ENCODE assay signal across 29 cellular contexts in the genomic region with DNA sequence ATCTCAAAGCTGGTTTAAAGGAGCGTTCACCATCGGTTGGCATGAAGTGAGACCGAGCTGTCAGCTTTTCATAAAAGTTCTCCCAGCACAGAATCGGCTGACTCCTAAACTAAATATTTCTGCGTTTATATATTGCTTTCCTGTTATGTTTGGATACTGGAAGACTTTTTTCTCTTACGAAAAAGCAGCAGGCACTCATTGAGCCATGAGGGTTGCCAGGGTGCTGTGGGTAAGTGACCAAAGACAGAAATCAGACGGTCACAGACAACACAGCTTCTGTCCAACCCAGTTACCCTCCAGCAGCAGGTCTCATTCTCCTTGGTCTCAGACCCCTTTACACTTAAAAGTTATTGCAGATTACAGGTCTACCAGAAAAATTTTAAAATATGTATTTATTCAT.
"Had no signal": no experiment of that assay in that cellular context is flagged by ENCODE, and none has a peak within 500 bp of the region (broad histone marks: within the 10 kb centered on the region; RNA-seq: fewer than 3 reads in every experiment).

No MANE protein-coding gene starts in this region.

- DNase-seq: nephron progenitor cell; nucleus accumbens; ovary; posterior cingulate gyrus; psoas muscle; right cardiac atrium; right lobe of liver; sigmoid colon; small intestine; stimulated activated CD4-positive, alpha-beta T cell treated with anti-CD3 and anti-CD28 coated beads, Interleukin-15, amount 100 ng/mL, for 24 hours; stimulated activated CD4-positive, alpha-beta T cell treated with anti-CD3 and anti-CD28 coated beads, Interleukin-2, amount 100 ng/mL, for 24 hours; stimulated activated CD4-positive, alpha-beta T cell treated with anti-CD3 and anti-CD28 coated beads, Interleukin-2, amount 100 ng/mL, for 48 hours; stimulated activated CD4-positive, alpha-beta T cell treated with anti-CD3 and anti-CD28 coated beads, Interleukin-4, amount 100 ng/mL, for 24 hours; stimulated activated naive B cell treated with anti-CD40 and anti-IgM and Interleukin-4, amounts not matched to agents 10 μg/mL and 1 μg/mL and 100 μg/mL, for 72 hours; stimulated activated naive CD4-positive, alpha-beta T cell treated with Interleukin-2 at 50 U/mL for 16 hours; stomach; thyroid gland; trophoblast cell; upper lobe of left lung had no signal

- H3K36me3 Mint-ChIP-seq: natural killer cell treated with Interleukin-12 subunit alpha and Interleukin-12 subunit beta and Interleukin-15 and Interleukin-18, amount 100 ng/mL, for 72 hours; stimulated activated effector memory CD8-positive, alpha-beta T cell treated with anti-CD3 and anti-CD28 coated beads, Interleukin-12 subunit alpha, Interleukin-12 subunit beta, amount 100 ng/mL, for 72 hours; stimulated activated naive B cell treated with anti-CD40 and anti-IgM and Interleukin-4, amounts not matched to agents 10 μg/mL and 1 μg/mL and 100 μg/mL, for 72 hours had no signal

- H3K4me3 Mint-ChIP-seq: natural killer cell treated with Interleukin-12 subunit alpha and Interleukin-12 subunit beta and Interleukin-15 and Interleukin-18, amount 100 ng/mL, for 72 hours; neural crest cell; stimulated activated effector memory CD8-positive, alpha-beta T cell treated with anti-CD3 and anti-CD28 coated beads, Interleukin-12 subunit alpha, Interleukin-12 subunit beta, amount 100 ng/mL, for 72 hours; stimulated activated naive CD8-positive, alpha-beta T cell treated with anti-CD3 and anti-CD28 coated beads, Interleukin-15, Interleukin-2, amounts not matched to agents 100 ng/mL and 50 ng/mL, for 24 hours had no signal

- H3K27ac Mint-ChIP-seq: natural killer cell treated with Interleukin-12 subunit alpha and Interleukin-12 subunit beta and Interleukin-15 and Interleukin-18, amount 100 ng/mL, for 72 hours; nephron progenitor cell; progenitor cell of endocrine pancreas; stimulated activated effector memory CD8-positive, alpha-beta T cell treated with anti-CD3 and anti-CD28 coated beads, Interleukin-12 subunit alpha, Interleukin-12 subunit beta, amount 100 ng/mL, for 72 hours; stimulated activated naive B cell treated with anti-CD40 and anti-IgM and Interleukin-4, amounts not matched to agents 10 μg/mL and 1 μg/mL and 100 μg/mL, for 72 hours; stimulated activated naive CD8-positive, alpha-beta T cell treated with anti-CD3 and anti-CD28 coated beads, Interleukin-15, Interleukin-2, amounts not matched to agents 100 ng/mL and 50 ng/mL, for 24 hours had no signal

- H3K36me3 ChIP-seq: neutrophil, ovary, right lobe of liver, sigmoid colon, stomach, thoracic aorta, thyroid gland, tibial nerve, upper lobe of left lung, vagina had no signal

- ATAC-seq: psoas muscle; right cardiac atrium; right lobe of liver; stimulated activated effector memory CD8-positive, alpha-beta T cell treated with anti-CD3 and anti-CD28 coated beads, Interleukin-12 subunit alpha, Interleukin-12 subunit beta, amount 100 ng/mL, for 72 hours; stimulated activated naive B cell treated with anti-CD40 and anti-IgM and Interleukin-4, amounts not matched to agents 10 μg/mL and 1 μg/mL and 100 μg/mL, for 72 hours had no signal

- H3K27me3 Mint-ChIP-seq: natural killer cell treated with Interleukin-12 subunit alpha and Interleukin-12 subunit beta and Interleukin-15 and Interleukin-18, amount 100 ng/mL, for 72 hours had no signal

- H3K9ac ChIP-seq: parathyroid adenoma had no signal

- H3K27me3 ChIP-seq: ovary, right lobe of liver, thyroid gland, upper lobe of left lung, vagina had no signal

- H3K79me2 ChIP-seq: parathyroid adenoma had no signal

- H3K4me1 ChIP-seq: parathyroid adenoma, psoas muscle, right lobe of liver, sigmoid colon, stomach, tibial nerve, upper lobe of left lung, vagina had no signal

- H3K4me3 ChIP-seq: ovary, psoas muscle, right lobe of liver, sigmoid colon, thoracic aorta, thyroid gland, tibial nerve, upper lobe of left lung, vagina had no signal

- H3K27ac ChIP-seq: neutrophil, ovary, parathyroid adenoma, psoas muscle, right lobe of liver, sigmoid colon, stomach, thoracic aorta, thyroid gland, tibial nerve, upper lobe of left lung, vagina had no signal

- H3K9me3 ChIP-seq: neutrophil, ovary, psoas muscle, right lobe of liver, sigmoid colon, stomach, thoracic aorta, thyroid gland, upper lobe of left lung, vagina had no signal

- H3K9me3 Mint-ChIP-seq: natural killer cell treated with Interleukin-12 subunit alpha and Interleukin-12 subunit beta and Interleukin-15 and Interleukin-18, amount 100 ng/mL, for 72 hours; neural crest cell; stimulated activated effector memory CD8-positive, alpha-beta T cell treated with anti-CD3 and anti-CD28 coated beads, Interleukin-12 subunit alpha, Interleukin-12 subunit beta, amount 100 ng/mL, for 72 hours; stimulated activated naive CD8-positive, alpha-beta T cell treated with anti-CD3 and anti-CD28 coated beads, Interleukin-15, Interleukin-2, amounts not matched to agents 100 ng/mL and 50 ng/mL, for 24 hours had no signal

- H2AFZ ChIP-seq: parathyroid adenoma had no signal

- H3K4me1 Mint-ChIP-seq: stimulated activated effector memory CD8-positive, alpha-beta T cell treated with anti-CD3 and anti-CD28 coated beads, Interleukin-12 subunit alpha, Interleukin-12 subunit beta, amount 100 ng/mL, for 72 hours had no signal
